ENCODE assay signal across 8 cellular contexts in genomic region chr15:89243691-89244511, GRCh38. TPM values are rescaled to one million over a fixed set of nuclear protein-coding genes. Genes with fewer than 3 reads are reported as not detected.
DNase-seq lines count a peak whose midpoint lies in the region; ATAC-seq and TF ChIP-seq lines count a peak whose summit lies in the region.

Gene FANCI (plus strand): TSS chr15:89243979. CDS start chr15:89247648, 3,669 bp downstream.

- peak within 1 kb of the TSS; percentile 93 for H3K4me3 Mint-ChIP-seq in activated CD4-positive, alpha-beta T cell treated with anti-CD3 and anti-CD28 coated beads for 36 hours

- H3K27ac Mint-ChIP-seq in activated CD4-positive, alpha-beta T cell treated with anti-CD3 and anti-CD28 coated beads for 36 hours, result peak within 1 kb of the TSS; percentile 93

- H3K36me3 Mint-ChIP-seq in activated CD4-positive, alpha-beta T cell treated with anti-CD3 and anti-CD28 coated beads for 36 hours (ENCODE audit: low read depth), result peaks cover 44% of the 10 kb centered on the region

- no peaks in the 10 kb centered on the region for H3K9me3 Mint-ChIP-seq in activated CD4-positive, alpha-beta T cell treated with anti-CD3 and anti-CD28 coated beads for 36 hours (ENCODE audit: low read depth)

- peaks cover 29% of the 10 kb centered on the region for H3K4me1 Mint-ChIP-seq in activated CD4-positive, alpha-beta T cell treated with anti-CD3 and anti-CD28 coated beads for 36 hours

- DNase-seq in BJ (ENCODE audit: low read depth) (peak; percentile 62), GM19238 (ENCODE audit: insufficient read length, low spot score) (peak; percentile 84), NCI-H510A treated with DMSO at 0.1 percent for 48 hours (lab: John Stamatoyannopoulos, UW) (peak; percentile 83)
- peak; percentile 98 for DNase-seq in activated CD4-positive, alpha-beta T cell treated with anti-CD3 and anti-CD28 coated beads for 36 hours
- peak; percentile 94 to 97 for DNase-seq in stimulated activated CD4-positive, alpha-beta T cell treated with anti-CD3 and anti-CD28 coated beads, Interleukin-1b, Interleukin-23, amount 100 ng/mL, for 4 hours (ENCODE audit: low read depth in 2 of 2)

- peak within 1 kb of the TSS; percentile 75 for H3K4me3 ChIP-seq in BJ (ENCODE audit: low read depth, low read length)

- POLR2A ChIA-PET in BJ (lab: Charles Lee), result interaction anchor here (0.6 kb wide), 1 partner anchor 65 kb away, joined by 3 read pairs; no protein-coding TSS in a partner anchor
- POLR2A ChIA-PET in activated CD4-positive, alpha-beta T cell treated with anti-CD3 and anti-CD28 coated beads for 36 hours (lab: Charles Lee), result no interaction called here

- peak; percentile 60 for TF ChIP-seq CTCF in BJ (IDR thresholded peaks at IDR 0.05; ENCODE audit: insufficient read depth, low read depth, low read length)

- H3K27me3 ChIP-seq in BJ (ENCODE audit: control insufficient read depth, insufficient read depth, low read length), result no peaks in the 10 kb centered on the region
- H3K27me3 ChIP-seq in layer of hippocampus (ENCODE audit: control insufficient read depth, insufficient read depth, low read length), result no peaks in the 10 kb centered on the region

- CTCF ChIA-PET in BJ (lab: Yijun Ruan, JAX), result interaction anchor here (0.6 to 2.4 kb wide), 5 partner anchors 12 to 516 kb away, joined by 3 to 10 read pairs (median 3); no protein-coding TSS in a partner anchor
- CTCF ChIA-PET in activated CD4-positive, alpha-beta T cell treated with anti-CD3 and anti-CD28 coated beads for 36 hours (lab: Charles Lee), result interaction anchor here (0.6 to 1.7 kb wide), 9 partner anchors 37 to 156 kb away, joined by 3 to 10 read pairs (median 3); partner anchors contain the start of gene ABHD2

- peak; percentile 91 for ATAC-seq in HG03442 (IDR thresholded peaks at IDR 0.05; ENCODE audit: unreplicated experiment)
- peak; percentile 96 for ATAC-seq in activated CD4-positive, alpha-beta T cell treated with anti-CD3 and anti-CD28 coated beads for 36 hours

- H3K36me3 ChIP-seq in BJ (ENCODE audit: control insufficient read depth, insufficient read depth, low read length), result no peaks in the 10 kb centered on the region

- H3K27ac ChIP-seq in cingulate gyrus (ENCODE audit: low read depth, low read length) (peak within 1 kb of the TSS; percentile 41), layer of hippocampus (ENCODE audit: low read depth, low read length) (peak within 1 kb of the TSS; percentile 13)

- intact Hi-C loops in activated CD4-positive, alpha-beta T cell treated with anti-CD3 and anti-CD28 coated beads for 36 hours (cut with DNase I, micrococcal nuclease), result loop anchor here (1.0 to 10.0 kb wide), 11 partner anchors 37 to 698 kb away; partner anchors contain the start of genes POLG (in 2 of the 2), ABHD2 (in 1 of the 2), AEN (in 1 of the 2) and DET1 (in 1 of the 2)

- H3K27me3 Mint-ChIP-seq in activated CD4-positive, alpha-beta T cell treated with anti-CD3 and anti-CD28 coated beads for 36 hours, result no peaks in the 10 kb centered on the region

RNA-seq across cellular contexts. Expression of gene FANCI, which starts in this region (rescaled TPM):
- polyA plus RNA-seq in BJ (2011; rRNA removed), result 11.5 and 18.3 TPM in 2 replicates
- 8.3 and 8.4 TPM in 2 replicates for polyA minus RNA-seq in BJ (2011; rRNA and poly(A)+ RNA removed)
- 100 to 1,000 TPM; 150 to 199 TPM for total RNA-seq in activated CD4-positive, alpha-beta T cell treated with anti-CD3 and anti-CD28 coated beads for 36 hours

Comparison
In these comparisons a context has a peak if more than half of its experiments do, and no peak if none do; other contexts are left out.
1. Peak in every context shown above with its lines: DNase-seq, ATAC-seq, H3K4me3 ChIP-seq and H3K27ac ChIP-seq.